ENCODE assay signal across 9 cellular contexts in genomic region chr15:88243895-88244787, GRCh38. TPM values are rescaled to one million over a fixed set of nuclear protein-coding genes. Genes with fewer than 3 reads are reported as not detected.
A peak's percentile ranks its signal among the peaks of the same experiment; 100 is the strongest.
DNase-seq lines count a peak whose midpoint lies in the region; ATAC-seq and TF ChIP-seq lines count a peak whose summit lies in the region.
"Had no signal": no experiment of that assay in that cellular context is flagged by ENCODE, and none has a peak within 500 bp of the region (broad histone marks: within the 10 kb centered on the region; RNA-seq: fewer than 3 reads in every experiment).

No MANE protein-coding gene starts in this region.

- H3K4me1 ChIP-seq in effector memory CD4-positive, alpha-beta T cell (ENCODE audit: control insufficient read depth, insufficient read depth, low read length, poor library complexity, severe bottlenecking): peaks cover 5% of the 10 kb centered on the region

- H3K4me3 Mint-ChIP-seq in neural crest cell: no peak overlapping the region
- H3K4me3 Mint-ChIP-seq: CD4-positive, alpha-beta memory T cell had no signal

- no peak overlapping the region for H3K27ac Mint-ChIP-seq in neural crest cell (ENCODE audit: unreplicated experiment)
- H3K27ac Mint-ChIP-seq: CD4-positive, alpha-beta memory T cell had no signal

- no peaks in the 10 kb centered on the region for H3K9me3 Mint-ChIP-seq in neural crest cell

- ATAC-seq in GM21526 (IDR thresholded peaks at IDR 0.05; ENCODE audit: low FRiP score, unreplicated experiment): peak; percentile 52

- H3K36me3 Mint-ChIP-seq in neural crest cell (ENCODE audit: low read depth): no peaks in the 10 kb centered on the region
- H3K36me3 Mint-ChIP-seq: CD4-positive, alpha-beta memory T cell had no signal

- H3K36me3 ChIP-seq in effector memory CD4-positive, alpha-beta T cell (ENCODE audit: control insufficient read depth, insufficient read depth, low read length): no peaks in the 10 kb centered on the region

- H3K9me3 ChIP-seq in effector memory CD4-positive, alpha-beta T cell (ENCODE audit: control insufficient read depth, low read length): no peaks in the 10 kb centered on the region

- H3K4me3 ChIP-seq in cardiac fibroblast (replicated peaks in 1 of 2; ENCODE audit: low read depth in 2 of 2, low read length in 2 of 2): no peak overlapping the region
- no peak overlapping the region for H3K4me3 ChIP-seq in effector memory CD4-positive, alpha-beta T cell (ENCODE audit: insufficient read depth, low read depth, low read length, poor library complexity, severe bottlenecking)

- peaks cover 10% of the 10 kb centered on the region for H3K4me1 Mint-ChIP-seq in neural crest cell

- H3K27ac ChIP-seq in effector memory CD4-positive, alpha-beta T cell (ENCODE audit: insufficient read depth, low read length, poor library complexity, severe bottlenecking): no peak overlapping the region

- DNase-seq in NCI-H2227 (lab: John Stamatoyannopoulos, UW; ENCODE audit: unreplicated experiment) (peak; percentile 2), NCI-H2227 treated with DMSO at 0.1 percent for 48 hours (lab: John Stamatoyannopoulos, UW) (no peak), NCI-H524 treated with DMSO at 0.1 percent for 48 hours (lab: John Stamatoyannopoulos, UW) (peak; percentile 13), cardiac fibroblast (ENCODE audit: low read depth in 2 of 2) (peak; percentile 47 to 51), neural crest cell (ENCODE audit: low read depth, low spot score) (no peak), T1000 (lab: John Stamatoyannopoulos, UW) (no peak)
- no peak for DNase-seq in effector memory CD4-positive, alpha-beta T cell

- H3K27me3 ChIP-seq in effector memory CD4-positive, alpha-beta T cell (replicated peaks; ENCODE audit: control insufficient read depth, insufficient read depth, low read length, poor library complexity, severe bottlenecking): no peaks in the 10 kb centered on the region

- peaks cover 14% of the 10 kb centered on the region for H3K27me3 Mint-ChIP-seq in neural crest cell (ENCODE audit: low read depth)

- TF ChIP-seq CTCF in cardiac fibroblast (IDR thresholded peaks at IDR 0.05; ENCODE audit: low read depth, low read length) (peak; percentile 65), neural crest cell (conservative IDR thresholded peaks at IDR 0.05) (peak; percentile 67)

RNA-seq across cellular contexts. Expression of gene NTRK3, which starts 12.4 kb away (rescaled TPM):
- 1.1 and 2.3 TPM in 2 replicates for total RNA-seq in neural crest cell

Comparison
In these comparisons a context has a peak if more than half of its experiments do, and no peak if none do; other contexts are left out.
1. DNase-seq: peak in NCI-H2227 (single experiment), NCI-H524 treated with DMSO at 0.1 percent for 48 hours (single experiment) and cardiac fibroblast (2 of 2); none in NCI-H2227 treated with DMSO at 0.1 percent for 48 hours (single experiment), neural crest cell (single experiment), effector memory CD4-positive, alpha-beta T cell (0 of 3) and T1000 (single experiment).